32 cellular contexts compared by ENCODE assay signal in genomic region chr2:71932780-71933466, GRCh38.
DNase-seq lines count a peak whose midpoint lies in the region; ATAC-seq and TF ChIP-seq lines count a peak whose summit lies in the region.
"Had no signal": no experiment of that assay in that cellular context is flagged by ENCODE, and none has a peak within 500 bp of the region (broad histone marks: within the 10 kb centered on the region; RNA-seq: fewer than 3 reads in every experiment).

No MANE protein-coding gene starts in this region.

- H3K9me3 ChIP-seq in SK-N-SH (no peaks in the 10 kb centered on the region), esophagus muscularis mucosa (no peaks in the 10 kb centered on the region), spleen (no peaks in the 10 kb centered on the region)
- H3K9me3 ChIP-seq: prostate gland, SJSA1, stomach, thyroid gland had no signal

- no peak for TF ChIP-seq EP300 in SK-N-SH (IDR thresholded peaks at IDR 0.05; ENCODE audit: borderline replicate concordance in 1 of 2, low read depth in 1 of 2, low read length in 1 of 2)
- TF ChIP-seq EP300 in esophagus muscularis mucosa (IDR thresholded peaks at IDR 0.05) = no peak

- H3F3A ChIP-seq in SK-N-SH (replicated peaks; ENCODE audit: insufficient read depth) = no peaks in the 10 kb centered on the region

- POLR2A ChIA-PET in SK-N-SH (lab: Yijun Ruan, JAX) = no interaction called here

- H4K20me1 ChIP-seq in SK-N-SH (ENCODE audit: insufficient read depth) = no peaks in the 10 kb centered on the region

- DNase-seq in SK-N-SH (peak; percentile 3), GM13976 (ENCODE audit: low spot score) (peak; percentile 7), esophagus muscularis mucosa (ENCODE audit: extremely low spot score) (peak; percentile 90), spleen (peak; percentile 68), NCI-H146 (lab: John Stamatoyannopoulos, UW) (no peak), NCI-H2227 treated with DMSO at 0.1 percent for 48 hours (lab: John Stamatoyannopoulos, UW) (no peak), DMS 273 treated with DMSO at 0.1 percent for 48 hours (lab: John Stamatoyannopoulos, UW) (no peak)
- DNase-seq: activated B cell treated with CpG ODN at 0.5 μM for 24 hours; amygdala; C1 segment of cervical spinal cord; COR-L47; hippocampal formation; IMR-90; left colon; mesendoderm; MV-4-11; NCI-H1436 treated with DMSO at 0.1 percent for 48 hours; NCI-H446; RPMI8226; stimulated activated CD4-positive, alpha-beta T cell treated with anti-CD3 and anti-CD28 coated beads, Interleukin-12 subunit alpha, Interleukin-12 subunit beta, amount 100 ng/mL, for 4 hours; stimulated activated CD4-positive, alpha-beta T cell treated with anti-CD3 and anti-CD28 coated beads, Interleukin-2, amount 100 ng/mL, for 48 hours; stomach; T-helper 1 cell; thyroid gland had no signal

- H3K79me2 ChIP-seq in SK-N-SH (ENCODE audit: insufficient read depth) = no peaks in the 10 kb centered on the region

- H3K36me3 ChIP-seq in SK-N-SH (replicated peaks in 1 of 2; ENCODE audit: control insufficient read depth in 1 of 2, insufficient read depth in 2 of 2, low read length in 1 of 2) (no peaks in the 10 kb centered on the region), esophagus muscularis mucosa (no peaks in the 10 kb centered on the region), spleen (no peaks in the 10 kb centered on the region)
- H3K36me3 ChIP-seq: brain microvascular endothelial cell, neural progenitor cell, prostate gland, SJSA1, stomach, thyroid gland had no signal

- ATAC-seq in SK-N-SH treated with all-trans-retinoic acid at 6 μM for 48 hours = no peak
- ATAC-seq: activated T-helper 17 cell treated with anti-CD3 and anti-CD28 coated beads, Interleukin-2, amount 50 U/mL, for 72 hours; left colon; sciatic nerve had no signal

- intact Hi-C loops in esophagus muscularis mucosa (cut with DNase I) (no loop called here), spleen (cut with DNase I; ENCODE audit: low total_unique reads) (no loop called here)

- no peak overlapping the region for H2AFZ ChIP-seq in SK-N-SH (ENCODE audit: low read depth)
- H2AFZ ChIP-seq: neural progenitor cell had no signal

- in situ Hi-C loops in GM13976 (cut with MboI; ENCODE audit: low sequenced_read_pairs, unreplicated experiment) = loop anchor here (25.0 kb wide), 1 partner anchor 804 kb away; no protein-coding TSS in a partner anchor

- H3K27me3 ChIP-seq in SK-N-SH (ENCODE audit: insufficient read depth) = no peaks in the 10 kb centered on the region
- H3K27me3 ChIP-seq in esophagus muscularis mucosa = peaks cover 0 to 9% (median 0%) of the 10 kb centered on the region in 4 donors
- peaks cover 0 to under 1% (median 0%) of the 10 kb centered on the region in 7 donors for H3K27me3 ChIP-seq in spleen (replicated peaks in 1 of 7)
- H3K27me3 ChIP-seq: brain microvascular endothelial cell, neural progenitor cell, SJSA1, thyroid gland had no signal

- no peak for TF ChIP-seq POLR2A in esophagus muscularis mucosa (IDR thresholded peaks at IDR 0.05; ENCODE audit: low read depth)
- no peak for TF ChIP-seq POLR2A in spleen (IDR thresholded peaks at IDR 0.05)

- H3K4me3 ChIP-seq in SK-N-SH (ENCODE audit: low read depth in 2 of 2, low read length in 1 of 2) (no peak overlapping the region), esophagus muscularis mucosa (no peak overlapping the region), spleen (no peak overlapping the region)
- H3K4me3 ChIP-seq: neural progenitor cell, prostate gland, SJSA1, stomach, thyroid gland had no signal

- H3K4me2 ChIP-seq in SK-N-SH = no peak overlapping the region
- H3K4me2 ChIP-seq: neural progenitor cell had no signal

- TF ChIP-seq RAD21 in SK-N-SH (IDR thresholded peaks at IDR 0.05; ENCODE audit: low read length) = no peak

- H3K9me2 ChIP-seq in SK-N-SH = no peaks in the 10 kb centered on the region

- no peak overlapping the region for H3K27ac ChIP-seq in SK-N-SH (ENCODE audit: low read depth in 2 of 2, low read length in 1 of 2)
- no peak overlapping the region for H3K27ac ChIP-seq in esophagus muscularis mucosa (replicated peaks in 1 of 4)
- H3K27ac ChIP-seq in spleen = no peak overlapping the region
- H3K27ac ChIP-seq: 22Rv1, brain microvascular endothelial cell, neural progenitor cell, prostate gland, SJSA1, stomach, thyroid gland had no signal

- H3K4me1 ChIP-seq in SK-N-SH (ENCODE audit: control insufficient read depth in 1 of 2, insufficient read depth in 2 of 2, low read depth in 1 of 2, low read length in 1 of 2) (peaks cover 0 to 10% of the 10 kb centered on the region in 2 experiments; a peak in 1 of 4 replicates), esophagus muscularis mucosa (peaks cover 0 to 3% (median 0%) of the 10 kb centered on the region in 4 donors), spleen (peaks cover 0 to 22% (median 0%) of the 10 kb centered on the region in 6 donors)
- H3K4me1 ChIP-seq: neural progenitor cell, prostate gland had no signal

- 62% methylated on average over 8 of the region's 13 CpGs for WGBS in SK-N-SH (ENCODE audit: low lambda C conversion rate)
- WGBS in esophagus muscularis mucosa = 78% methylated on average over 8 of the region's 13 CpGs
- 74 to 87% (median 82%) methylated on average over 10 to 13 of the region's 13 CpGs for WGBS in spleen, 5 donors

- no peak overlapping the region for H3K9ac ChIP-seq in SK-N-SH
- H3K9ac ChIP-seq: neural progenitor cell had no signal

- CTCF ChIA-PET in SK-N-SH (lab: Yijun Ruan, JAX) = interaction anchor here (1.3 to 2.8 kb wide), 5 partner anchors 8 to 813 kb away, joined by 3 to 17 read pairs (median 5); no protein-coding TSS in a partner anchor

- TF ChIP-seq CTCF in SK-N-SH (IDR thresholded peaks at IDR 0.05) (no peak), GM13976 (IDR thresholded peaks at IDR 0.05; ENCODE audit: borderline replicate concordance, control extremely low read depth, extremely low read depth, insufficient read depth, missing control alignments) (no peak), esophagus muscularis mucosa (IDR thresholded peaks at IDR 0.05) (no peak), spleen (IDR thresholded peaks at IDR 0.05 in 8 of 11, conservative IDR thresholded peaks at IDR 0.05 in 3 of 11) (no peak)

TF ChIP-seq in SK-N-SH, 30 proteins besides CTCF, POLR2A, EP300 and RAD21 (continues in another document):
- TF ChIP-seq FOXM1 (IDR thresholded peaks at IDR 0.05; ENCODE audit: low read depth) (no peak), NRF1 (IDR thresholded peaks at IDR 0.05; ENCODE audit: low read depth, low read length) (no peak), RCOR1 (IDR thresholded peaks at IDR 0.05; ENCODE audit: low read length) (no peak), TEAD4 (IDR thresholded peaks at IDR 0.05; ENCODE audit: borderline replicate concordance, insufficient read depth) (no peak), MXI1 (IDR thresholded peaks at IDR 0.05; ENCODE audit: low read depth, low read length) (no peak), TAF1 (IDR thresholded peaks at IDR 0.05; ENCODE audit: borderline replicate concordance, low read depth, low read length) (no peak), ZBTB33 (IDR thresholded peaks at IDR 0.05; ENCODE audit: borderline replicate concordance, low read depth) (no peak), NFIC (IDR thresholded peaks at IDR 0.05; ENCODE audit: borderline replicate concordance) (no peak), TCF12 (IDR thresholded peaks at IDR 0.05) (no peak)

TF ChIP-seq in SK-N-SH treated with all-trans-retinoic acid at 6 μM for 48 hours, 23 proteins besides CTCF, POLR2A, EP300 and RAD21:
- no peak for TF ChIP-seq ZC3H10 (CRISPR knock-in tag; IDR thresholded peaks at IDR 0.05)
- TF ChIP-seq BACH2 (CRISPR knock-in tag; IDR thresholded peaks at IDR 0.05; ENCODE audit: borderline replicate concordance) = no peak
- TF ChIP-seq ZNF70 (CRISPR knock-in tag; IDR thresholded peaks at IDR 0.05) = no peak
- no peak for TF ChIP-seq TSHZ2 (CRISPR knock-in tag; IDR thresholded peaks at IDR 0.05)
- TF ChIP-seq ZFP3 (CRISPR knock-in tag; IDR thresholded peaks at IDR 0.05) = no peak

Comparison
In these comparisons a context has a peak if more than half of its experiments do, and no peak if none do; other contexts are left out.
1. DNase-seq: peak in SK-N-SH (single experiment), GM13976 (single experiment), esophagus muscularis mucosa (single experiment) and spleen (single experiment); none in NCI-H146 (single experiment), NCI-H2227 treated with DMSO at 0.1 percent for 48 hours (single experiment) and DMS 273 treated with DMSO at 0.1 percent for 48 hours (single experiment).